Comparison of ENCODE assay signal across 2 cellular contexts in genomic region chr10:963186-963585, GRCh38.
TF ChIP-seq lines count a peak whose summit lies in the region.

No MANE protein-coding gene starts in this region.

TF ChIP-seq in HepG2, 621 proteins besides CTCF, POLR2A, EP300 and RAD21:
- TF ChIP-seq, protein P1, sequence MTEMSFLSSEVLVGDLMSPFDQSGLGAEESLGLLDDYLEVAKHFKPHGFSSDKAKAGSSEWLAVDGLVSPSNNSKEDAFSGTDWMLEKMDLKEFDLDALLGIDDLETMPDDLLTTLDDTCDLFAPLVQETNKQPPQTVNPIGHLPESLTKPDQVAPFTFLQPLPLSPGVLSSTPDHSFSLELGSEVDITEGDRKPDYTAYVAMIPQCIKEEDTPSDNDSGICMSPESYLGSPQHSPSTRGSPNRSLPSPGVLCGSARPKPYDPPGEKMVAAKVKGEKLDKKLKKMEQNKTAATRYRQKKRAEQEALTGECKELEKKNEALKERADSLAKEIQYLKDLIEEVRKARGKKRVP (CRISPR knock-in tag; IDR thresholded peaks at IDR 0.05): no peak
- peak; percentile 79 for TF ChIP-seq MNT (IDR thresholded peaks at IDR 0.05)
- TF ChIP-seq, protein P2, sequence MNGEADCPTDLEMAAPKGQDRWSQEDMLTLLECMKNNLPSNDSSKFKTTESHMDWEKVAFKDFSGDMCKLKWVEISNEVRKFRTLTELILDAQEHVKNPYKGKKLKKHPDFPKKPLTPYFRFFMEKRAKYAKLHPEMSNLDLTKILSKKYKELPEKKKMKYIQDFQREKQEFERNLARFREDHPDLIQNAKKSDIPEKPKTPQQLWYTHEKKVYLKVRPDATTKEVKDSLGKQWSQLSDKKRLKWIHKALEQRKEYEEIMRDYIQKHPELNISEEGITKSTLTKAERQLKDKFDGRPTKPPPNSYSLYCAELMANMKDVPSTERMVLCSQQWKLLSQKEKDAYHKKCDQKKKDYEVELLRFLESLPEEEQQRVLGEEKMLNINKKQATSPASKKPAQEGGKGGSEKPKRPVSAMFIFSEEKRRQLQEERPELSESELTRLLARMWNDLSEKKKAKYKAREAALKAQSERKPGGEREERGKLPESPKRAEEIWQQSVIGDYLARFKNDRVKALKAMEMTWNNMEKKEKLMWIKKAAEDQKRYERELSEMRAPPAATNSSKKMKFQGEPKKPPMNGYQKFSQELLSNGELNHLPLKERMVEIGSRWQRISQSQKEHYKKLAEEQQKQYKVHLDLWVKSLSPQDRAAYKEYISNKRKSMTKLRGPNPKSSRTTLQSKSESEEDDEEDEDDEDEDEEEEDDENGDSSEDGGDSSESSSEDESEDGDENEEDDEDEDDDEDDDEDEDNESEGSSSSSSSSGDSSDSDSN (CRISPR knock-in tag; IDR thresholded peaks at IDR 0.05): 0 out of 2 replicates have a peak, but pooled peaks have one; percentile 14

TF ChIP-seq in K562, 482 proteins besides CTCF, POLR2A, EP300 and RAD21:
- TF ChIP-seq, protein P3, sequence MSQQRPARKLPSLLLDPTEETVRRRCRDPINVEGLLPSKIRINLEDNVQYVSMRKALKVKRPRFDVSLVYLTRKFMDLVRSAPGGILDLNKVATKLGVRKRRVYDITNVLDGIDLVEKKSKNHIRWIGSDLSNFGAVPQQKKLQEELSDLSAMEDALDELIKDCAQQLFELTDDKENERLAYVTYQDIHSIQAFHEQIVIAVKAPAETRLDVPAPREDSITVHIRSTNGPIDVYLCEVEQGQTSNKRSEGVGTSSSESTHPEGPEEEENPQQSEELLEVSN (IDR thresholded peaks at IDR 0.05; ENCODE audit: borderline replicate concordance in 1 of 2, extremely low read depth in 1 of 2, insufficient read depth in 1 of 2, insufficient read length in 1 of 2, low read depth in 1 of 2, low read length in 1 of 2, poor library complexity in 1 of 2, severe bottlenecking in 1 of 2): peak in 1 of 2 experiments; percentile 49
- no peak for TF ChIP-seq NR4A1 (CRISPR knock-in tag; IDR thresholded peaks at IDR 0.05)
- TF ChIP-seq NR4A1 (tag; IDR thresholded peaks at IDR 0.05): no peak
- TF ChIP-seq MGA (IDR thresholded peaks at IDR 0.05): peak; percentile 70
- peak; percentile 70; the same call in 1 of the 2 replicates for TF ChIP-seq MAX (CRISPR knock-in tag; IDR thresholded peaks at IDR 0.05)
- TF ChIP-seq ZNF589 (CRISPR knock-in tag; IDR thresholded peaks at IDR 0.05; ENCODE audit: low read depth): no peak
- no peak for TF ChIP-seq PHB2 (IDR thresholded peaks at IDR 0.05; ENCODE audit: low read depth)
- TF ChIP-seq SMAD4 (CRISPR knock-in tag; conservative IDR thresholded peaks at IDR 0.05): 0 out of 2 replicates have a peak, but pooled peaks have one; percentile 12
- TF ChIP-seq SRSF7 (optimal IDR thresholded peaks at IDR 0.05; ENCODE audit: low read depth, low read length): no peak
- peak; percentile 43; the same call in 1 of the 2 replicates for TF ChIP-seq L3MBTL2 (IDR thresholded peaks at IDR 0.05)
